31 cellular contexts compared by ENCODE assay signal in the genomic region with DNA sequence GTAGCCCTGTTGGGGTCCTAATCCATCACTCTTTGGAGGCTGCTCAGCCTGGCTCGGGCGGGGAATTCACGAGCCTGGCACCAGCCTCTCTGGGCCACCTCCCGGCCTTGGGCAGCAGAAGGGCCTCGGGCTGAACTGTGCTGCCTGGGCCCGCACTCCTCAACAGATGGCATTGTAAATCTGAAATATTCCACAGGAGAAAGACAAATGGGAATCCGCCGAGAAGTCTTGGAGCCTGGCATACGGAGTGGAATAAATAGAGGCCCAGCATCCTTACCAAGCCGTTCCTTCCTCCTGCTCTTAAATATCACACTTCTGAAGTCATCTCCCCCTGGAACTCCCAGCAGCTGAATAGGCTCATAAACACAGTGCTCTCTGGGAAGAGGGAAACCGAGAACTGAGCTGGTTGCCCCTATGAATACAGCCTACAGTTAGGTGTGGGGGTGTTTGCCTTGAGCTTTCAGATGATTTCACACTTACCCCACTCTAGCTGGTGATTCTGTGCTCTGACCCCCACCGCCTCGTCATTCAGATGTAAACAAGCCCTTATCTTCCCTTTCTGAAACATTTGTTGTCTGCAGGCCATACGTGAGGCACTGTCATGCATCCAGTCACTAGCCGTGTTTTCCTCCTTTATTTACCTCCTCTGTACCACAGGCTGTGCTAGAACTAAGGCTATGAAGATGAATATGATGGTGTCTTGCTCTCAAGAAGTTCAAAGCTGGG.
DNase-seq lines count a peak whose midpoint lies in the region; ATAC-seq, FAIRE-seq and TF ChIP-seq lines count a peak whose summit lies in the region.
"Had no signal": no experiment of that assay in that cellular context is flagged by ENCODE, and none has a peak within 500 bp of the region (broad histone marks: within the 10 kb centered on the region; RNA-seq: fewer than 3 reads in every experiment).

No MANE protein-coding gene starts in this region.

- H2AFZ ChIP-seq in H1 (ENCODE audit: low read length) (peak overlapping the region; percentile 93), neural progenitor cell (replicated peaks) (peak overlapping the region; percentile 96)

- no peaks in the 10 kb centered on the region for H3K79me1 ChIP-seq in H1 (ENCODE audit: low read depth, low read length)

- no peak overlapping the region for H3K4ac ChIP-seq in H1 (replicated peaks; ENCODE audit: insufficient read length, low read depth, low read length)

- H2BK12ac ChIP-seq in H1 (ENCODE audit: low read depth, low read length): peak overlapping the region; percentile 51; the same call in 1 of the 2 replicates

- H3K4me2 ChIP-seq in H1 (ENCODE audit: insufficient read depth in 1 of 2, low read depth in 2 of 2, low read length in 2 of 2): 0 out of 4 replicates have a peak overlapping the region, but pooled peaks of 1 of the 2 experiments have one; percentile 10
- H3K4me2 ChIP-seq in neural progenitor cell: no peak overlapping the region
- H3K4me2 ChIP-seq: BLaER1 had no signal

- H3K9ac ChIP-seq in HUES6 (ENCODE audit: low read length) (no peak overlapping the region), H1 (replicated peaks in 1 of 4; ENCODE audit: extremely low read depth in 1 of 4, low read depth in 3 of 4, low read length in 3 of 4) (no peak overlapping the region), neural progenitor cell (no peak overlapping the region)
- H3K9ac ChIP-seq: BLaER1 had no signal

- H3K36me3 Mint-ChIP-seq in neural progenitor cell: no peaks in the 10 kb centered on the region
- H3K36me3 Mint-ChIP-seq: activated naive CD4-positive, alpha-beta T cell treated with anti-CD3 and anti-CD28 coated beads, Interleukin-2, amount 50 U/mL, for 24 hours; brain; naive thymus-derived CD4-positive, alpha-beta T cell had no signal

- H3K4me1 Mint-ChIP-seq in neural progenitor cell: peaks cover 11% of the 10 kb centered on the region
- H3K4me1 Mint-ChIP-seq: activated CD4-positive, alpha-beta memory T cell treated with anti-CD3 and anti-CD28 coated beads, Interleukin-2, amount 10 ng/mL, durations not matched to agents 7 days and 5 days; activated naive CD4-positive, alpha-beta T cell treated with anti-CD3 and anti-CD28 coated beads, Interleukin-2, amount 50 U/mL, for 24 hours; activated T-helper 17 cell treated with anti-CD3 and anti-CD28 coated beads, Interleukin-2, amount 50 U/mL, for 72 hours; naive thymus-derived CD4-positive, alpha-beta T cell had no signal

- FAIRE-seq in H1 (lab: Jason Lieb, UNC): peak; percentile 72
- FAIRE-seq: K562, kidney, RCC 7860 had no signal

- H3K9me3 Mint-ChIP-seq in neural progenitor cell: no peaks in the 10 kb centered on the region
- H3K9me3 Mint-ChIP-seq: activated T-helper 17 cell treated with anti-CD3 and anti-CD28 coated beads, Interleukin-2, amount 50 U/mL, for 72 hours; HFFc6 had no signal

- no peak for TF ChIP-seq RAD21 in H1 (IDR thresholded peaks at IDR 0.05 in 1 of 2, conservative IDR thresholded peaks at IDR 0.05 in 1 of 2; ENCODE audit: low read depth in 2 of 2, low read length in 2 of 2)

- no peaks in the 10 kb centered on the region for H3F3A ChIP-seq in neural progenitor cell (ENCODE audit: low read depth)

- no peak overlapping the region for H3K27ac Mint-ChIP-seq in neural progenitor cell
- H3K27ac Mint-ChIP-seq: activated CD4-positive, alpha-beta memory T cell treated with anti-CD3 and anti-CD28 coated beads, Interleukin-2, amount 10 ng/mL, durations not matched to agents 7 days and 5 days; activated naive CD4-positive, alpha-beta T cell treated with anti-CD3 and anti-CD28 coated beads, Interleukin-2, amount 50 U/mL, for 24 hours; activated T-helper 17 cell treated with anti-CD3 and anti-CD28 coated beads, Interleukin-2, amount 50 U/mL, for 72 hours; HFFc6; naive thymus-derived CD4-positive, alpha-beta T cell had no signal

- CTCF ChIA-PET in H1 (lab: Charles Lee; ENCODE audit: partially characterized antibody): interaction anchor here (0.6 to 1.0 kb wide), 2 partner anchors 139 to 314 kb away, joined by 3 to 4 read pairs; no protein-coding TSS in a partner anchor

- H2BK5ac ChIP-seq in H1 (ENCODE audit: low read depth, low read length): peak overlapping the region; percentile 32; the same call in 1 of the 2 replicates

- ATAC-seq in GM19324 (IDR thresholded peaks at IDR 0.05; ENCODE audit: low FRiP score, unreplicated experiment) (no peak), HG03457 (IDR thresholded peaks at IDR 0.05; ENCODE audit: unreplicated experiment) (no peak)
- ATAC-seq: activated T-helper 17 cell treated with anti-CD3 and anti-CD28 coated beads, Interleukin-2, amount 50 U/mL, for 72 hours; K562; naive thymus-derived CD4-positive, alpha-beta T cell; psoas muscle had no signal

- H2BK20ac ChIP-seq in H1 (ENCODE audit: low read length): no peak overlapping the region

- no peak overlapping the region for H3K4me3 Mint-ChIP-seq in neural progenitor cell
- H3K4me3 Mint-ChIP-seq: activated CD4-positive, alpha-beta memory T cell treated with anti-CD3 and anti-CD28 coated beads, Interleukin-2, amount 10 ng/mL, durations not matched to agents 7 days and 5 days; activated naive CD4-positive, alpha-beta T cell treated with anti-CD3 and anti-CD28 coated beads, Interleukin-2, amount 50 U/mL, for 24 hours; activated T-helper 17 cell treated with anti-CD3 and anti-CD28 coated beads, Interleukin-2, amount 50 U/mL, for 72 hours; brain; HFFc6; naive thymus-derived CD4-positive, alpha-beta T cell had no signal

- no peak overlapping the region for H3K23ac ChIP-seq in H1 (ENCODE audit: insufficient read length)

- H3K14ac ChIP-seq in H1 (ENCODE audit: insufficient read length): no peak overlapping the region

- WGBS in H1 (ENCODE audit: extremely low coverage in 1 of 2, insufficient coverage in 1 of 2, insufficient read length in 1 of 2, insufficient replicate concordance in 2 of 2, low coverage in 1 of 2, low lambda C conversion rate in 2 of 2, missing lambda C conversion rate in 1 of 2), 2 experiments: 69% methylated on average over 15 of the region's 15 CpGs; no CpG with 5 or more reads in 1 of the 2 experiments

- POLR2A ChIA-PET in H1 (lab: Charles Lee; ENCODE audit: partially characterized antibody): no interaction called here

- H3K27me3 ChIP-seq in HUES6 (ENCODE audit: control insufficient read depth, insufficient read depth, low read length) (no peaks in the 10 kb centered on the region), H1 (replicated peaks in 1 of 4; ENCODE audit: control insufficient read depth in 3 of 4, extremely low read depth in 1 of 4, insufficient read depth in 3 of 4, low read length in 3 of 4) (no peaks in the 10 kb centered on the region), neural progenitor cell (no peaks in the 10 kb centered on the region)
- H3K27me3 ChIP-seq: BLaER1, sigmoid colon, tibial artery had no signal

- no peak overlapping the region for H2BK15ac ChIP-seq in H1 (ENCODE audit: low read length)

- TF ChIP-seq CTCF in H1 (IDR thresholded peaks at IDR 0.05; ENCODE audit: control extremely low read depth in 1 of 3, insufficient read depth in 1 of 3, low read depth in 1 of 3, low read length in 3 of 3) (no peak), neural progenitor cell (IDR thresholded peaks at IDR 0.05) (no peak)

- TF ChIP-seq POLR2A in H1 (IDR thresholded peaks at IDR 0.05; ENCODE audit: control extremely low read depth in 1 of 2, low read depth in 2 of 2, low read length in 2 of 2): no peak

- peak overlapping the region; percentile 58 for H4K91ac ChIP-seq in H1 (replicated peaks; ENCODE audit: insufficient read length, low read length)

- H3K4me3 ChIP-seq in HUES6 (ENCODE audit: low read depth, low read length) (no peak overlapping the region), H1 (ENCODE audit: extremely low read depth in 1 of 4, insufficient read depth in 2 of 4, low read depth in 3 of 4, low read length in 4 of 4) (no peak overlapping the region), neural progenitor cell (no peak overlapping the region)
- H3K4me3 ChIP-seq: BLaER1, K562, psoas muscle, sigmoid colon, tibial artery had no signal

- DNase-seq in DMS 273 treated with DMSO at 0.1 percent for 48 hours (lab: John Stamatoyannopoulos, UW) (peak; percentile 86), H1 (ENCODE audit: low read depth in 1 of 2, low spot score in 2 of 2) (no peak), neural progenitor cell (ENCODE audit: low spot score) (no peak)
- DNase-seq in activated effector memory CD4-positive, alpha-beta T cell treated with Interleukin-2 at 50 U/mL for 16 hours: no peak
- DNase-seq: ACHN; activated CD4-positive, alpha-beta memory T cell treated with anti-CD3 and anti-CD28 coated beads, Interleukin-2, amount 10 ng/mL, durations not matched to agents 7 days and 5 days; activated CD4-positive, CD25-positive, alpha-beta regulatory T cell treated with anti-CD3 and anti-CD28 coated beads, Interleukin-2, amount 50 U/mL, for 72 hours; activated CD8-positive, alpha-beta memory T cell treated with anti-CD3 and anti-CD28 coated beads, Interleukin-2, amount 50 U/mL, for 48 hours; amniotic stem cell; GDM1; HFFc6; kidney; midbrain; naive thymus-derived CD4-positive, alpha-beta T cell; NCI-H1092 treated with DMSO at 0.1 percent for 48 hours; NCI-H187 treated with DMSO at 0.1 percent for 48 hours; occipital lobe; psoas muscle; SIG-M5; sigmoid colon; stimulated activated CD4-positive, alpha-beta T cell treated with anti-CD3 and anti-CD28 coated beads, Interleukin-4, amount 100 ng/mL, for 24 hours; tibial artery had no signal

- H3K56ac ChIP-seq in H1 (replicated peaks; ENCODE audit: insufficient read length, low read depth, low read length): no peak overlapping the region

- peak overlapping the region; percentile 68; the same call in 1 of the 2 replicates for H3K18ac ChIP-seq in H1 (ENCODE audit: extremely low read depth, low read length)

- H2AK5ac ChIP-seq in H1 (ENCODE audit: low read depth, low read length): no peak overlapping the region

- peaks cover 2% of the 10 kb centered on the region for H3K23me2 ChIP-seq in H1 (ENCODE audit: low read depth, low read length)

- H4K20me1 ChIP-seq in H1 (replicated peaks in 1 of 2; ENCODE audit: control insufficient read depth in 1 of 2, insufficient read depth in 2 of 2, low read length in 2 of 2) (no peaks in the 10 kb centered on the region), neural progenitor cell (ENCODE audit: low read depth) (no peaks in the 10 kb centered on the region)
- H4K20me1 ChIP-seq: BLaER1 had no signal

- H3K4me1 ChIP-seq in HUES6 (ENCODE audit: control insufficient read depth, insufficient read depth, low read length) (peaks cover 20% of the 10 kb centered on the region), H1 (replicated peaks in 1 of 4; ENCODE audit: control insufficient read depth in 3 of 4, insufficient read depth in 4 of 4, low read length in 3 of 4) (peaks cover 12 to 21% (median 17%) of the 10 kb centered on the region in 4 experiments), neural progenitor cell (peaks cover 10% of the 10 kb centered on the region)
- H3K4me1 ChIP-seq: psoas muscle, tibial artery had no signal

- TF ChIP-seq EP300 in H1 (IDR thresholded peaks at IDR 0.05; ENCODE audit: borderline replicate concordance in 1 of 2, low read depth in 2 of 2, low read length in 2 of 2): no peak

- H3K27me3 Mint-ChIP-seq in neural progenitor cell (ENCODE audit: insufficient read depth, low read depth): no peaks in the 10 kb centered on the region
- H3K27me3 Mint-ChIP-seq: activated CD4-positive, alpha-beta memory T cell treated with anti-CD3 and anti-CD28 coated beads, Interleukin-2, amount 10 ng/mL, durations not matched to agents 7 days and 5 days had no signal

- no peaks in the 10 kb centered on the region for H3K9me3 ChIP-seq in HUES6 (ENCODE audit: control insufficient read depth, insufficient read depth, low read depth, low read length)
- H3K9me3 ChIP-seq in H1 (ENCODE audit: insufficient read depth in 2 of 2, low read depth in 1 of 2, low read length in 1 of 2): no peaks in the 10 kb centered on the region
- H3K9me3 ChIP-seq in neural progenitor cell (ENCODE audit: low read depth): no peaks in the 10 kb centered on the region
- H3K9me3 ChIP-seq: psoas muscle, sigmoid colon, tibial artery had no signal

- H3K36me3 ChIP-seq in HUES6 (ENCODE audit: control insufficient read depth, insufficient read depth, low read length): no peaks in the 10 kb centered on the region
- no peaks in the 10 kb centered on the region; a peak in 1 of 8 replicates for H3K36me3 ChIP-seq in H1 (ENCODE audit: control insufficient read depth in 2 of 4, insufficient read depth in 4 of 4, low read length in 3 of 4)
- H3K36me3 ChIP-seq in neural progenitor cell: no peaks in the 10 kb centered on the region
- H3K36me3 ChIP-seq: sigmoid colon, tibial artery had no signal

- H2BK120ac ChIP-seq in H1 (replicated peaks; ENCODE audit: low read depth, low read length): peak overlapping the region; percentile 47

- H3K27ac ChIP-seq in HUES6 (ENCODE audit: low read depth, low read length) (peak overlapping the region; percentile 27; the same call in 1 of the 2 replicates), H1 (ENCODE audit: low read depth, low read length) (no peak overlapping the region), neural progenitor cell (no peak overlapping the region)
- H3K27ac ChIP-seq: BLaER1, psoas muscle, sigmoid colon, tibial artery had no signal

- H4K8ac ChIP-seq in H1 (ENCODE audit: extremely low read depth, insufficient read depth, low read length): peak overlapping the region; percentile 72

- H4K5ac ChIP-seq in H1 (ENCODE audit: insufficient read length, low read depth, low read length): no peak overlapping the region

- no peaks in the 10 kb centered on the region for H3K79me2 ChIP-seq in H1 (ENCODE audit: control insufficient read depth in 1 of 2, insufficient read depth in 2 of 2, low read length in 2 of 2)
- H3K79me2 ChIP-seq in neural progenitor cell (ENCODE audit: low read depth): no peaks in the 10 kb centered on the region
